In the genomic region with DNA sequence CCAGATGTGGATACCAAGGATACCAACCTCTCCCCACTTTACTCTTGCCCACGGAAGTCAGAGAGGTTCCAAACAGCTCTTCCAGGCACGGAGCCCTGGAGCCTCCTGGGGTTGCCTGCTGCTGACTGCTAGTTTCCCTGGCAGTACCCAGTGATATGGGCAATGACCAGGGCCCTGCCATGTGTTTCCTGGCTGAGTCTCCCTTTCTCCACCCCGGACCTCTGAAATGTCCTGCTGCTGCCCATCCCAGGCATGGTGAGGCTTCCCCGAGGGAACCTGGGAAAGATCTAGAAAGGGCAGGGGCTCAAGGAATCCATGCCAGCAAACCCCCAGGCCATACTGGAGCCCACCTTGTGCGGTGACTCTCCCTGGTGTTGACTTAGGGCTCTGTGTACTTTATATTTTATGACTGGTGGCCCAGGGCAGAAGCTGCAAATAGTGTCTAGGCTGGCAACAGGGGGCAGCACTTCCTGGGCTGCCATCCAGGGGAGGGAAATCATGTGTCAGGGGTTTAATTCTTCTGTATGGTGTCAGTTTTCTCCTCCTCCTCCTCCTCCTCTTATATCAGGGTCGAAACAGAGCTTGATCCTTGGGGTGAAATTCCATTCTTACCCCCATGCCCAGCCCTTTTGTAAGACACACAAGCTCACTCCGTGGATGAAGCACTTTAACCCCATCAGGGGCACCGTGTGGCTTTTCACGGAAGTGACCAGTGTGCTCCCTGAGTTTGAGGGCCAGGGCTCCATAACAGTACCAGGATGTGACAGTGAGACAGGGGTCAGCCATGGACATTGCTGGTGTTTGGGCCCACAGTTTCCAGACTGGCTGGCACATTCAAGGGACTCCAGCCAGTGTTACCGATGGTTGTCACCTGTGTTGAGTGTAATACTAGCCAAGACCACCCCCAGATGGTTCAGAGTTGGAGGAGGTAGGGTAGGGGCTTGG, we compare ENCODE assay signal across 1 cellular context.
TF ChIP-seq lines count a peak whose summit lies in the region.

No MANE protein-coding gene starts in this region.

TF ChIP-seq in WTC11, 78 proteins besides CTCF, POLR2A, EP300 and RAD21 (continued from another document):
- TF ChIP-seq, protein P1, sequence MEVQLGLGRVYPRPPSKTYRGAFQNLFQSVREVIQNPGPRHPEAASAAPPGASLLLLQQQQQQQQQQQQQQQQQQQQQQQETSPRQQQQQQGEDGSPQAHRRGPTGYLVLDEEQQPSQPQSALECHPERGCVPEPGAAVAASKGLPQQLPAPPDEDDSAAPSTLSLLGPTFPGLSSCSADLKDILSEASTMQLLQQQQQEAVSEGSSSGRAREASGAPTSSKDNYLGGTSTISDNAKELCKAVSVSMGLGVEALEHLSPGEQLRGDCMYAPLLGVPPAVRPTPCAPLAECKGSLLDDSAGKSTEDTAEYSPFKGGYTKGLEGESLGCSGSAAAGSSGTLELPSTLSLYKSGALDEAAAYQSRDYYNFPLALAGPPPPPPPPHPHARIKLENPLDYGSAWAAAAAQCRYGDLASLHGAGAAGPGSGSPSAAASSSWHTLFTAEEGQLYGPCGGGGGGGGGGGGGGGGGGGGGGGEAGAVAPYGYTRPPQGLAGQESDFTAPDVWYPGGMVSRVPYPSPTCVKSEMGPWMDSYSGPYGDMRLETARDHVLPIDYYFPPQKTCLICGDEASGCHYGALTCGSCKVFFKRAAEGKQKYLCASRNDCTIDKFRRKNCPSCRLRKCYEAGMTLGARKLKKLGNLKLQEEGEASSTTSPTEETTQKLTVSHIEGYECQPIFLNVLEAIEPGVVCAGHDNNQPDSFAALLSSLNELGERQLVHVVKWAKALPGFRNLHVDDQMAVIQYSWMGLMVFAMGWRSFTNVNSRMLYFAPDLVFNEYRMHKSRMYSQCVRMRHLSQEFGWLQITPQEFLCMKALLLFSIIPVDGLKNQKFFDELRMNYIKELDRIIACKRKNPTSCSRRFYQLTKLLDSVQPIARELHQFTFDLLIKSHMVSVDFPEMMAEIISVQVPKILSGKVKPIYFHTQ (CRISPR knock-in tag; IDR thresholded peaks at IDR 0.05) = no peak
- TF ChIP-seq, protein P2, sequence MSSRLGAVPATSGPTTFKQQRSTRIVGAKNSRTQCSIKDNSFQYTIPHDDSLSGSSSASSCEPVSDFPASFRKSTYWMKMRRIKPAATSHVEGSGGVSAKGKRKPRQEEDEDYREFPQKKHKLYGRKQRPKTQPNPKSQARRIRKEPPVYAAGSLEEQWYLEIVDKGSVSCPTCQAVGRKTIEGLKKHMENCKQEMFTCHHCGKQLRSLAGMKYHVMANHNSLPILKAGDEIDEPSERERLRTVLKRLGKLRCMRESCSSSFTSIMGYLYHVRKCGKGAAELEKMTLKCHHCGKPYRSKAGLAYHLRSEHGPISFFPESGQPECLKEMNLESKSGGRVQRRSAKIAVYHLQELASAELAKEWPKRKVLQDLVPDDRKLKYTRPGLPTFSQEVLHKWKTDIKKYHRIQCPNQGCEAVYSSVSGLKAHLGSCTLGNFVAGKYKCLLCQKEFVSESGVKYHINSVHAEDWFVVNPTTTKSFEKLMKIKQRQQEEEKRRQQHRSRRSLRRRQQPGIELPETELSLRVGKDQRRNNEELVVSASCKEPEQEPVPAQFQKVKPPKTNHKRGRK (CRISPR knock-in tag; IDR thresholded peaks at IDR 0.05; ENCODE audit: borderline replicate concordance) = no peak
- TF ChIP-seq ZNF219 (CRISPR knock-in tag; IDR thresholded peaks at IDR 0.05; ENCODE audit: borderline replicate concordance) = no peak
- no peak for TF ChIP-seq TEAD1 (CRISPR knock-in tag; IDR thresholded peaks at IDR 0.05)
- TF ChIP-seq, protein P3, sequence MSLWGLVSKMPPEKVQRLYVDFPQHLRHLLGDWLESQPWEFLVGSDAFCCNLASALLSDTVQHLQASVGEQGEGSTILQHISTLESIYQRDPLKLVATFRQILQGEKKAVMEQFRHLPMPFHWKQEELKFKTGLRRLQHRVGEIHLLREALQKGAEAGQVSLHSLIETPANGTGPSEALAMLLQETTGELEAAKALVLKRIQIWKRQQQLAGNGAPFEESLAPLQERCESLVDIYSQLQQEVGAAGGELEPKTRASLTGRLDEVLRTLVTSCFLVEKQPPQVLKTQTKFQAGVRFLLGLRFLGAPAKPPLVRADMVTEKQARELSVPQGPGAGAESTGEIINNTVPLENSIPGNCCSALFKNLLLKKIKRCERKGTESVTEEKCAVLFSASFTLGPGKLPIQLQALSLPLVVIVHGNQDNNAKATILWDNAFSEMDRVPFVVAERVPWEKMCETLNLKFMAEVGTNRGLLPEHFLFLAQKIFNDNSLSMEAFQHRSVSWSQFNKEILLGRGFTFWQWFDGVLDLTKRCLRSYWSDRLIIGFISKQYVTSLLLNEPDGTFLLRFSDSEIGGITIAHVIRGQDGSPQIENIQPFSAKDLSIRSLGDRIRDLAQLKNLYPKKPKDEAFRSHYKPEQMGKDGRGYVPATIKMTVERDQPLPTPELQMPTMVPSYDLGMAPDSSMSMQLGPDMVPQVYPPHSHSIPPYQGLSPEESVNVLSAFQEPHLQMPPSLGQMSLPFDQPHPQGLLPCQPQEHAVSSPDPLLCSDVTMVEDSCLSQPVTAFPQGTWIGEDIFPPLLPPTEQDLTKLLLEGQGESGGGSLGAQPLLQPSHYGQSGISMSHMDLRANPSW (CRISPR knock-in tag; conservative IDR thresholded peaks at IDR 0.05; ENCODE audit: low read depth) = no peak
- TF ChIP-seq, protein P4, sequence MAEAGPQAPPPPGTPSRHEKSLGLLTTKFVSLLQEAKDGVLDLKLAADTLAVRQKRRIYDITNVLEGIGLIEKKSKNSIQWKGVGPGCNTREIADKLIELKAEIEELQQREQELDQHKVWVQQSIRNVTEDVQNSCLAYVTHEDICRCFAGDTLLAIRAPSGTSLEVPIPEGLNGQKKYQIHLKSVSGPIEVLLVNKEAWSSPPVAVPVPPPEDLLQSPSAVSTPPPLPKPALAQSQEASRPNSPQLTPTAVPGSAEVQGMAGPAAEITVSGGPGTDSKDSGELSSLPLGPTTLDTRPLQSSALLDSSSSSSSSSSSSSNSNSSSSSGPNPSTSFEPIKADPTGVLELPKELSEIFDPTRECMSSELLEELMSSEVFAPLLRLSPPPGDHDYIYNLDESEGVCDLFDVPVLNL (CRISPR knock-in tag; IDR thresholded peaks at IDR 0.05; ENCODE audit: borderline replicate concordance, low read depth) = no peak
- no peak for TF ChIP-seq ZNF423 (CRISPR knock-in tag; IDR thresholded peaks at IDR 0.05)
- TF ChIP-seq SOX15 (CRISPR knock-in tag; IDR thresholded peaks at IDR 0.05) = no peak
- no peak for TF ChIP-seq JAZF1 (CRISPR knock-in tag; IDR thresholded peaks at IDR 0.05)
- no peak for TF ChIP-seq ZNF232 (CRISPR knock-in tag; IDR thresholded peaks at IDR 0.05)
- no peak for TF ChIP-seq MXD4 (CRISPR knock-in tag; IDR thresholded peaks at IDR 0.05; ENCODE audit: borderline replicate concordance)
- TF ChIP-seq FOXK1 (CRISPR knock-in tag; IDR thresholded peaks at IDR 0.05) = no peak
- TF ChIP-seq, protein P5, sequence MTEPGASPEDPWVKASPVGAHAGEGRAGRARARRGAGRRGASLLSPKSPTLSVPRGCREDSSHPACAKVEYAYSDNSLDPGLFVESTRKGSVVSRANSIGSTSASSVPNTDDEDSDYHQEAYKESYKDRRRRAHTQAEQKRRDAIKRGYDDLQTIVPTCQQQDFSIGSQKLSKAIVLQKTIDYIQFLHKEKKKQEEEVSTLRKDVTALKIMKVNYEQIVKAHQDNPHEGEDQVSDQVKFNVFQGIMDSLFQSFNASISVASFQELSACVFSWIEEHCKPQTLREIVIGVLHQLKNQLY (CRISPR knock-in tag; IDR thresholded peaks at IDR 0.05) = no peak
- TF ChIP-seq, protein P6, sequence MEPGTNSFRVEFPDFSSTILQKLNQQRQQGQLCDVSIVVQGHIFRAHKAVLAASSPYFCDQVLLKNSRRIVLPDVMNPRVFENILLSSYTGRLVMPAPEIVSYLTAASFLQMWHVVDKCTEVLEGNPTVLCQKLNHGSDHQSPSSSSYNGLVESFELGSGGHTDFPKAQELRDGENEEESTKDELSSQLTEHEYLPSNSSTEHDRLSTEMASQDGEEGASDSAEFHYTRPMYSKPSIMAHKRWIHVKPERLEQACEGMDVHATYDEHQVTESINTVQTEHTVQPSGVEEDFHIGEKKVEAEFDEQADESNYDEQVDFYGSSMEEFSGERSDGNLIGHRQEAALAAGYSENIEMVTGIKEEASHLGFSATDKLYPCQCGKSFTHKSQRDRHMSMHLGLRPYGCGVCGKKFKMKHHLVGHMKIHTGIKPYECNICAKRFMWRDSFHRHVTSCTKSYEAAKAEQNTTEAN (CRISPR knock-in tag; IDR thresholded peaks at IDR 0.05) = no peak
